Comparison of ENCODE assay signal across 19 cellular contexts in genomic region chr17:73099504-73099903, GRCh38. TPM values are rescaled to one million over a fixed set of nuclear protein-coding genes. Genes with fewer than 3 reads are reported as not detected.
DNase-seq lines count a peak whose midpoint lies in the region; ATAC-seq, FAIRE-seq and TF ChIP-seq lines count a peak whose summit lies in the region.
"Had no signal": no experiment of that assay in that cellular context is flagged by ENCODE, and none has a peak within 500 bp of the region (broad histone marks: within the 10 kb centered on the region; RNA-seq: fewer than 3 reads in every experiment).

No MANE protein-coding gene starts in this region.

- no peaks in the 10 kb centered on the region for H3K9me3 ChIP-seq in HEK293 (ENCODE audit: control insufficient read depth, insufficient read depth, low read depth, low read length)
- no peaks in the 10 kb centered on the region for H3K9me3 ChIP-seq in astrocyte (ENCODE audit: insufficient read depth, low read depth, low read length)
- H3K9me3 ChIP-seq in neuronal stem cell (replicated peaks in 1 of 2; ENCODE audit: control insufficient read depth in 2 of 2, insufficient read depth in 1 of 2, low read depth in 1 of 2, low read length in 2 of 2) = no peaks in the 10 kb centered on the region
- no peaks in the 10 kb centered on the region for H3K9me3 ChIP-seq in effector memory CD4-positive, alpha-beta T cell (ENCODE audit: control insufficient read depth, low read length)
- H3K9me3 ChIP-seq: adrenal gland, pancreas, thoracic aorta had no signal

- H2BK5ac ChIP-seq in neuronal stem cell (ENCODE audit: low read length) = no peak overlapping the region

- H3K9me3 Mint-ChIP-seq in astrocyte (ENCODE audit: unreplicated experiment) = peaks cover 4% of the 10 kb centered on the region
- H3K9me3 Mint-ChIP-seq in chondrocyte (ENCODE audit: low read depth) = no peaks in the 10 kb centered on the region
- H3K9me3 Mint-ChIP-seq: activated T-helper 2 cell treated with anti-CD3 and anti-CD28 coated beads, Interferon-gamma antibody, Interleukin-2, Interleukin-4, amounts not matched to agents 10 μg/mL and 5 μg/mL and 100 μg/mL, durations not matched to agents 14 hours and 24 hours and 36 hours had no signal

- H3K36me3 Mint-ChIP-seq in astrocyte (ENCODE audit: low read depth, unreplicated experiment) = no peaks in the 10 kb centered on the region
- H3K36me3 Mint-ChIP-seq in chondrocyte (ENCODE audit: low read depth) = no peaks in the 10 kb centered on the region

- H3K4me3 Mint-ChIP-seq in astrocyte (ENCODE audit: unreplicated experiment) (no peak overlapping the region), chondrocyte (ENCODE audit: unreplicated experiment) (no peak overlapping the region)

- no peaks in the 10 kb centered on the region for H4K20me1 ChIP-seq in astrocyte (ENCODE audit: insufficient read depth, low read length)

- H3K36me3 ChIP-seq in HEK293 (ENCODE audit: control insufficient read depth in 2 of 2, insufficient read depth in 1 of 2, low read length in 2 of 2) = no peaks in the 10 kb centered on the region
- no peaks in the 10 kb centered on the region for H3K36me3 ChIP-seq in astrocyte (ENCODE audit: insufficient read depth, low read length)
- no peaks in the 10 kb centered on the region for H3K36me3 ChIP-seq in neuronal stem cell (replicated peaks in 1 of 2; ENCODE audit: control insufficient read depth in 2 of 2, insufficient read depth in 2 of 2, low read length in 2 of 2)
- no peaks in the 10 kb centered on the region for H3K36me3 ChIP-seq in effector memory CD4-positive, alpha-beta T cell (ENCODE audit: control insufficient read depth, insufficient read depth, low read length)
- H3K36me3 ChIP-seq: adrenal gland, pancreas, thoracic aorta had no signal

- no CpG with 5 or more reads among the region's 10 CpGs for WGBS in neuronal stem cell (ENCODE audit: extremely low coverage in 2 of 2, insufficient read length in 2 of 2, insufficient replicate concordance in 1 of 2), 2 donors

- H3K27ac ChIP-seq in HEK293 (ENCODE audit: extremely low read depth, low read depth, low read length) (no peak overlapping the region), astrocyte (ENCODE audit: low read depth, low read length) (no peak overlapping the region), neuronal stem cell (replicated peaks; ENCODE audit: low read length) (no peak overlapping the region)
- H3K27ac ChIP-seq in effector memory CD4-positive, alpha-beta T cell (ENCODE audit: insufficient read depth, low read length, poor library complexity, severe bottlenecking) = no peak overlapping the region
- H3K27ac ChIP-seq: adrenal gland, foreskin keratinocyte, pancreas, SK-N-MC, thoracic aorta had no signal

- POLR2A ChIA-PET in HEK293 (lab: Yijun Ruan, JAX) = no interaction called here

- no peak overlapping the region for H3K4me3 ChIP-seq in HEK293 (ENCODE audit: low read depth, low read length)
- H3K4me3 ChIP-seq in astrocyte (ENCODE audit: insufficient read depth, low read depth, low read length) = no peak overlapping the region
- H3K4me3 ChIP-seq in neuronal stem cell (ENCODE audit: low read length in 2 of 2) = peak overlapping the region in 1 of 2 donors; percentile 48
- H3K4me3 ChIP-seq in effector memory CD4-positive, alpha-beta T cell (ENCODE audit: insufficient read depth, low read depth, low read length, poor library complexity, severe bottlenecking) = no peak overlapping the region
- H3K4me3 ChIP-seq: adrenal gland, pancreas, SK-N-MC, thoracic aorta had no signal

- H3K4me1 ChIP-seq in HEK293 (ENCODE audit: control insufficient read depth, insufficient read depth, low read length) = no peaks in the 10 kb centered on the region
- no peaks in the 10 kb centered on the region for H3K4me1 ChIP-seq in astrocyte (ENCODE audit: insufficient read depth, low read length)
- no peaks in the 10 kb centered on the region for H3K4me1 ChIP-seq in neuronal stem cell (ENCODE audit: control insufficient read depth in 2 of 2, insufficient read depth in 1 of 2, low read depth in 1 of 2, low read length in 2 of 2)
- H3K4me1 ChIP-seq in effector memory CD4-positive, alpha-beta T cell (ENCODE audit: control insufficient read depth, insufficient read depth, low read length, poor library complexity, severe bottlenecking) = no peaks in the 10 kb centered on the region
- H3K4me1 ChIP-seq: adrenal gland, foreskin keratinocyte, pancreas had no signal

- no peak overlapping the region for H2BK15ac ChIP-seq in neuronal stem cell (ENCODE audit: low read length)

- no peaks in the 10 kb centered on the region for H3K79me1 ChIP-seq in neuronal stem cell (ENCODE audit: low read depth, low read length)

- DNase-seq in NCI-H2081 treated with DMSO at 0.1 percent for 48 hours (lab: John Stamatoyannopoulos, UW) (peak; percentile 19), astrocyte (ENCODE audit: low read depth) (no peak), neuronal stem cell (ENCODE audit: low spot score) (no peak), chondrocyte (ENCODE audit: low spot score) (no peak)
- no peak for DNase-seq in effector memory CD4-positive, alpha-beta T cell
- DNase-seq: central memory CD4-positive, alpha-beta T cell; DMS153; foreskin keratinocyte; NCI-H524; pancreas; stimulated activated CD4-positive, alpha-beta T cell treated with anti-CD3 and anti-CD28 coated beads, Interleukin-4, amount 100 ng/mL, for 4 hours had no signal

- H3K4ac ChIP-seq in neuronal stem cell (ENCODE audit: low read length) = no peak overlapping the region

- peak overlapping the region; percentile 63 for H3K18ac ChIP-seq in neuronal stem cell (ENCODE audit: low read length)

- H2BK12ac ChIP-seq in neuronal stem cell (ENCODE audit: low read length) = no peak overlapping the region

- no peak for ATAC-seq in HG03039 (IDR thresholded peaks at IDR 0.05; ENCODE audit: unreplicated experiment)
- ATAC-seq: foreskin keratinocyte, left lobe of liver, pancreas had no signal

- H3K27ac Mint-ChIP-seq in astrocyte (ENCODE audit: unreplicated experiment) (no peak overlapping the region), chondrocyte (ENCODE audit: unreplicated experiment) (no peak overlapping the region)
- H3K27ac Mint-ChIP-seq: activated T-helper 2 cell treated with anti-CD3 and anti-CD28 coated beads, Interferon-gamma antibody, Interleukin-2, Interleukin-4, amounts not matched to agents 10 μg/mL and 5 μg/mL and 100 μg/mL, durations not matched to agents 14 hours and 24 hours and 36 hours had no signal

- no peak overlapping the region for H2AK5ac ChIP-seq in neuronal stem cell (ENCODE audit: low read depth, low read length)

- H3K4me1 Mint-ChIP-seq in astrocyte (ENCODE audit: low read depth, unreplicated experiment) = no peaks in the 10 kb centered on the region
- H3K4me1 Mint-ChIP-seq in chondrocyte (ENCODE audit: low read depth) = no peaks in the 10 kb centered on the region

- FAIRE-seq in astrocyte (lab: Jason Lieb, UNC) = no peak
- FAIRE-seq: pancreas, TTC549 had no signal

- H3K4me2 ChIP-seq in astrocyte (ENCODE audit: low read length) (no peak overlapping the region), neuronal stem cell (ENCODE audit: insufficient read depth, low read length, poor library complexity, severe bottlenecking) (no peak overlapping the region)

- no peak overlapping the region for H4K8ac ChIP-seq in neuronal stem cell (ENCODE audit: low read depth, low read length)

- no peak overlapping the region for H4K91ac ChIP-seq in neuronal stem cell (ENCODE audit: low read depth, low read length, poor library complexity)

- no peaks in the 10 kb centered on the region for H3K79me2 ChIP-seq in astrocyte (ENCODE audit: insufficient read depth, low read length)

- CTCF ChIA-PET in HEK293 (lab: Yijun Ruan, JAX) = no interaction called here

- H3K27me3 ChIP-seq in astrocyte (ENCODE audit: insufficient read depth, low read length) (peaks cover 10% of the 10 kb centered on the region), neuronal stem cell (ENCODE audit: control insufficient read depth in 3 of 3, insufficient read depth in 3 of 3, low read depth in 1 of 3, low read length in 3 of 3) (peaks cover 0 to 17% (median 0%) of the 10 kb centered on the region in 3 experiments)
- no peaks in the 10 kb centered on the region for H3K27me3 ChIP-seq in effector memory CD4-positive, alpha-beta T cell (replicated peaks; ENCODE audit: control insufficient read depth, insufficient read depth, low read length, poor library complexity, severe bottlenecking)
- H3K27me3 ChIP-seq: adrenal gland, pancreas had no signal

- H2BK120ac ChIP-seq in neuronal stem cell (ENCODE audit: low read depth, low read length) = no peak overlapping the region

- peaks cover 28% of the 10 kb centered on the region for H3K27me3 Mint-ChIP-seq in astrocyte (ENCODE audit: low read depth, unreplicated experiment)
- no peaks in the 10 kb centered on the region for H3K27me3 Mint-ChIP-seq in chondrocyte (ENCODE audit: low read depth)

- H2AFZ ChIP-seq in astrocyte (ENCODE audit: low read depth, low read length) = peak overlapping the region; percentile 26
- peak overlapping the region; percentile 54 for H2AFZ ChIP-seq in neuronal stem cell (ENCODE audit: low read length)

- no peak overlapping the region for H3K9ac ChIP-seq in astrocyte (ENCODE audit: low read length)
- H3K9ac ChIP-seq in neuronal stem cell (ENCODE audit: low read depth, low read length, poor library complexity) = no peak overlapping the region

- no peak overlapping the region for H3K14ac ChIP-seq in neuronal stem cell (ENCODE audit: low read length)

- H3K23ac ChIP-seq in neuronal stem cell (ENCODE audit: low read depth, low read length, poor library complexity) = no peak overlapping the region

- TF ChIP-seq CTCF in HEK293 (tag by site-specific recombination; IDR thresholded peaks at IDR 0.05) (no peak), astrocyte (IDR thresholded peaks at IDR 0.05; ENCODE audit: insufficient read depth, low read depth, low read length) (no peak), chondrocyte (IDR thresholded peaks at IDR 0.05) (no peak)

TF ChIP-seq in HEK293, 187 proteins besides CTCF, POLR2A, EP300 and RAD21 (continues in another document):
- no peak for TF ChIP-seq ZNF214 (tag by site-specific recombination; IDR thresholded peaks at IDR 0.05; ENCODE audit: borderline replicate concordance)
- peak; percentile 62; the same call in 1 of the 2 replicates for TF ChIP-seq ZSCAN16 (tag by site-specific recombination; IDR thresholded peaks at IDR 0.05)
- TF ChIP-seq ZNF341 (tag by site-specific recombination; IDR thresholded peaks at IDR 0.05; ENCODE audit: low read depth) = no peak
- TF ChIP-seq ZIC2 (tag by site-specific recombination; IDR thresholded peaks at IDR 0.05) = peak; percentile 97
- no peak for TF ChIP-seq ZNF488 (tag by site-specific recombination; IDR thresholded peaks at IDR 0.05)

RNA-seq across cellular contexts. Expression of gene SLC39A11, which starts 7.0 kb away (rescaled TPM):
- total RNA-seq in astrocyte (21.5 and 22.1 TPM in 2 replicates), chondrocyte (25.3 to 32.8 TPM (median 28.0 TPM) in 3 replicates)
- polyA plus RNA-seq in neuronal stem cell (2013, experiment 1 of 2) = 4.1 TPM
- 4.3 TPM for polyA plus RNA-seq in neuronal stem cell (2013, experiment 2 of 2)
